In genomic region chr9:42365244-42365951, GRCh38 we compare ENCODE assay signal across 8 cellular contexts.
DNase-seq lines count a peak whose midpoint lies in the region; ATAC-seq, FAIRE-seq and TF ChIP-seq lines count a peak whose summit lies in the region.
"Not testable (repeated sequence)": the region's sequence is repeated elsewhere in the genome, so short reads cannot be mapped to it uniquely, and the experiment has no call there.

No MANE protein-coding gene starts in this region.

- H3K4me1 ChIP-seq in astrocyte (ENCODE audit: insufficient read depth, low read length); heart right ventricle: not testable (repeated sequence)

- not testable (repeated sequence) for H3K79me2 ChIP-seq in astrocyte (ENCODE audit: insufficient read depth, low read length)

- DNase-seq in CD14-positive monocyte (ENCODE audit: low spot score) = peak; percentile 85
- DNase-seq in HS-5 (ENCODE audit: low read depth) = peak; percentile 24
- peak; percentile 74 for DNase-seq in astrocyte (ENCODE audit: low read depth)
- not testable (repeated sequence) for DNase-seq in heart right ventricle
- DNase-seq in pons (ENCODE audit: low spot score) = peak; percentile 45

- H3K4me2 ChIP-seq in astrocyte (ENCODE audit: low read length) = not testable (repeated sequence)

- peak overlapping the region; percentile 90 to 97 (median 95) for H3K27ac Mint-ChIP-seq in CD14-positive monocyte
- H3K27ac Mint-ChIP-seq in astrocyte (ENCODE audit: unreplicated experiment) = not testable (repeated sequence)

- not testable (repeated sequence) for H3K9ac ChIP-seq in astrocyte (ENCODE audit: low read length)

- H3K4me3 Mint-ChIP-seq in CD14-positive monocyte = peak overlapping the region in 1 of 2 donors; percentile 16
- not testable (repeated sequence) for H3K4me3 Mint-ChIP-seq in astrocyte (ENCODE audit: unreplicated experiment)

- intact Hi-C loops in CD14-positive monocyte (cut with micrococcal nuclease); heart right ventricle (cut with DNase I): not testable (repeated sequence)

- not testable (repeated sequence) for H3K4me3 ChIP-seq in astrocyte (ENCODE audit: insufficient read depth, low read depth, low read length); heart right ventricle

- WGBS in heart right ventricle, 2 donors = 77 to 78% methylated on average over 7 of the region's 7 CpGs

- not testable (repeated sequence) for H3K9me3 Mint-ChIP-seq in CD14-positive monocyte; astrocyte (ENCODE audit: unreplicated experiment)

- H3K27me3 Mint-ChIP-seq in CD14-positive monocyte (ENCODE audit: low read depth in 3 of 3); astrocyte (ENCODE audit: low read depth, unreplicated experiment): not testable (repeated sequence)

- FAIRE-seq in astrocyte (lab: Jason Lieb, UNC) = not testable (repeated sequence)

- H3K36me3 ChIP-seq in astrocyte (ENCODE audit: insufficient read depth, low read length); heart right ventricle: not testable (repeated sequence)

- not testable (repeated sequence) for H3K9me3 ChIP-seq in astrocyte (ENCODE audit: insufficient read depth, low read depth, low read length); heart right ventricle

- H4K20me1 ChIP-seq in astrocyte (ENCODE audit: insufficient read depth, low read length) = not testable (repeated sequence)

- not testable (repeated sequence) for H3K27me3 ChIP-seq in astrocyte (ENCODE audit: insufficient read depth, low read length); heart right ventricle

- H3K4me1 Mint-ChIP-seq in CD14-positive monocyte = not testable (repeated sequence)
- peaks cover 11% of the 10 kb centered on the region for H3K4me1 Mint-ChIP-seq in astrocyte (ENCODE audit: low read depth, unreplicated experiment)

- not testable (repeated sequence) for H3K36me3 Mint-ChIP-seq in CD14-positive monocyte; astrocyte (ENCODE audit: low read depth, unreplicated experiment)

- not testable (repeated sequence) for H2AFZ ChIP-seq in astrocyte (ENCODE audit: low read depth, low read length)

- H3K27ac ChIP-seq in astrocyte (ENCODE audit: low read depth, low read length) = not testable (repeated sequence)
- H3K27ac ChIP-seq in heart right ventricle = peak overlapping the region in 1 of 10 donors; percentile 4

- ATAC-seq in GM19035 (IDR thresholded peaks at IDR 0.05; ENCODE audit: unreplicated experiment) = peak; percentile 92
- peak; percentile 80 for ATAC-seq in GM21737 (IDR thresholded peaks at IDR 0.05; ENCODE audit: unreplicated experiment)
- peak; percentile 85 for ATAC-seq in HG03066 (IDR thresholded peaks at IDR 0.05; ENCODE audit: low read depth, unreplicated experiment)
- ATAC-seq in heart right ventricle = peak in 7 of 8 donors; percentile 25 to 82 (median 52)

- not testable (repeated sequence) for TF ChIP-seq CTCF in CD14-positive monocyte (IDR thresholded peaks at IDR 0.05); astrocyte (IDR thresholded peaks at IDR 0.05; ENCODE audit: insufficient read depth, low read depth, low read length); heart right ventricle (IDR thresholded peaks at IDR 0.05)
